8 cellular contexts compared by ENCODE assay signal in genomic region chr13:113209336-113209879, GRCh38. TPM values are rescaled to one million over a fixed set of nuclear protein-coding genes. Genes with fewer than 3 reads are reported as not detected.
A peak's percentile ranks its signal among the peaks of the same experiment; 100 is the strongest.
DNase-seq lines count a peak whose midpoint lies in the region; ATAC-seq and TF ChIP-seq lines count a peak whose summit lies in the region.

CUL4A (plus strand) TSS chr13:113209613; CDS start chr13:113209628, 15 bp downstream.

- in situ Hi-C loops in Panc1 (cut with HindIII; ENCODE audit: low pct_unique_long_range_greater_than_20kb, low sequenced_read_pairs) = no loop called here

- ATAC-seq in GM19438 (IDR thresholded peaks at IDR 0.05; ENCODE audit: low read depth, unreplicated experiment) = peak; percentile 42
- peak; percentile 17 for ATAC-seq in HG03565 (IDR thresholded peaks at IDR 0.05; ENCODE audit: unreplicated experiment)
- ATAC-seq in Panc1 = peak; percentile 86

- H3K9me2 ChIP-seq in neural cell (ENCODE audit: insufficient read depth, low read length) = no peaks in the 10 kb centered on the region

- H3K27me3 Mint-ChIP-seq in Caco-2 (ENCODE audit: insufficient read depth, unreplicated experiment) = no peaks in the 10 kb centered on the region

- H3K4me3 ChIP-seq in Caco-2 (ENCODE audit: low read depth, low read length) (peak within 1 kb of the TSS; percentile 89), Panc1 (ENCODE audit: low read depth in 2 of 2, low read length in 2 of 2) (peak within 1 kb of the TSS; percentile 82 to 88), fibroblast of villous mesenchyme (ENCODE audit: low read depth, low read length) (peak within 1 kb of the TSS; percentile 86), neural cell (ENCODE audit: low read length) (peak within 1 kb of the TSS; percentile 98), stomach smooth muscle (ENCODE audit: low read length in 2 of 2) (peak within 1 kb of the TSS; percentile 96)

- H3K9me3 ChIP-seq in Caco-2 (no peaks in the 10 kb centered on the region), Panc1 (ENCODE audit: control insufficient read depth, insufficient read depth, low read depth, low read length) (no peaks in the 10 kb centered on the region), neural cell (ENCODE audit: low read length) (no peaks in the 10 kb centered on the region), stomach smooth muscle (ENCODE audit: control insufficient read depth in 2 of 2, low read length in 2 of 2) (no peaks in the 10 kb centered on the region)

- H3F3A ChIP-seq in neural cell (ENCODE audit: insufficient read depth, low read length, poor library complexity, severe bottlenecking) = no peaks in the 10 kb centered on the region

- POLR2A ChIA-PET in Caco-2 (lab: Charles Lee) = interaction anchor here (0.5 to 1.9 kb wide), 10 partner anchors 9 to 304 kb away, joined by 3 to 14 read pairs (median 4); no protein-coding TSS in a partner anchor
- POLR2A ChIA-PET in Panc1 (lab: Charles Lee) = no interaction called here

- peak within 1 kb of the TSS; percentile 91 for H3K4me2 ChIP-seq in neural cell (ENCODE audit: low read length)

- DNase-seq in Caco-2 = peak; percentile 87 to 90
- DNase-seq in Panc1 (ENCODE audit: low read depth, low spot score) = no peak
- peak; percentile 90 for DNase-seq in activated effector memory CD4-positive, alpha-beta T cell treated with anti-CD3 and anti-CD28 coated beads, Interleukin-2, amount 50 U/mL, for 16 hours
- peak; percentile 72 for DNase-seq in fibroblast of villous mesenchyme (ENCODE audit: low read depth)

- no peak for TF ChIP-seq RAD21 in neural cell (conservative IDR thresholded peaks at IDR 0.05)

- H3K9ac ChIP-seq in neural cell (ENCODE audit: low read length) = peak within 1 kb of the TSS; percentile 98
- peak within 1 kb of the TSS; percentile 88 to 90 for H3K9ac ChIP-seq in stomach smooth muscle (ENCODE audit: low read length in 2 of 2)

- H3K27ac Mint-ChIP-seq in Caco-2 (ENCODE audit: unreplicated experiment) = peak within 1 kb of the TSS; percentile 73

- peak within 1 kb of the TSS; percentile 84 for H3K27ac ChIP-seq in Panc1 (ENCODE audit: low read length)
- peak within 1 kb of the TSS; percentile 98 for H3K27ac ChIP-seq in neural cell (ENCODE audit: low read length)
- H3K27ac ChIP-seq in stomach smooth muscle (ENCODE audit: low read length) = peak within 1 kb of the TSS; percentile 94

- peak within 1 kb of the TSS; percentile 82 for H2AFZ ChIP-seq in neural cell (ENCODE audit: low read depth, low read length)

- H3K4me1 Mint-ChIP-seq in Caco-2 (ENCODE audit: low read depth, unreplicated experiment) = peaks cover 23% of the 10 kb centered on the region

- no peaks in the 10 kb centered on the region for H3K9me3 Mint-ChIP-seq in Caco-2 (ENCODE audit: unreplicated experiment)

- H4K20me1 ChIP-seq in neural cell (ENCODE audit: insufficient read depth) = no peaks in the 10 kb centered on the region

- H3K4me1 ChIP-seq in Caco-2 (peaks cover 4% of the 10 kb centered on the region; the same call in 1 of the 2 replicates), Panc1 (ENCODE audit: control insufficient read depth, insufficient read depth, low read length) (peaks cover 19% of the 10 kb centered on the region; the same call in 1 of the 2 replicates), stomach smooth muscle (ENCODE audit: control insufficient read depth, insufficient read depth, low read length) (peaks cover 38% of the 10 kb centered on the region)

- peaks cover 75% of the 10 kb centered on the region for H3K79me2 ChIP-seq in neural cell (replicated peaks; ENCODE audit: insufficient read depth, low read length)

- TF ChIP-seq EP300 in neural cell (conservative IDR thresholded peaks at IDR 0.05; ENCODE audit: poor library complexity, severe bottlenecking) = no peak

- CTCF ChIA-PET in Caco-2 (lab: Charles Lee) (no interaction called here), Panc1 (lab: Charles Lee) (no interaction called here)

- no TSS peak for BruUV-seq in Caco-2 (replicated peaks; lab: Mats Ljungman, UMichigan)
- no TSS peak for BruUV-seq in Panc1 (replicated peaks; lab: Mats Ljungman, UMichigan)

- H3K36me3 ChIP-seq in Caco-2 (ENCODE audit: control insufficient read depth, insufficient read depth, low read length) (peaks cover 9% of the 10 kb centered on the region; the same call in 1 of the 2 replicates), Panc1 (ENCODE audit: control insufficient read depth, insufficient read depth, low read length) (peaks cover 4% of the 10 kb centered on the region), neural cell (ENCODE audit: insufficient read depth, low read length) (no peaks in the 10 kb centered on the region), stomach smooth muscle (ENCODE audit: control insufficient read depth in 2 of 2, insufficient read depth in 2 of 2, low read length in 2 of 2) (peaks cover 3 to 6% of the 10 kb centered on the region in 2 donors)

- no peak for TF ChIP-seq CTCF in Caco-2 (IDR thresholded peaks at IDR 0.05; ENCODE audit: insufficient read depth in 1 of 2, low read depth in 1 of 2, low read length in 1 of 2, severe bottlenecking in 1 of 2, unreplicated experiment in 1 of 2)
- TF ChIP-seq CTCF in Panc1 (IDR thresholded peaks at IDR 0.05) = no peak
- no peak for TF ChIP-seq CTCF in fibroblast of villous mesenchyme (IDR thresholded peaks at IDR 0.05; ENCODE audit: insufficient read depth, low read depth, low read length)
- no peak for TF ChIP-seq CTCF in neural cell (IDR thresholded peaks at IDR 0.05; ENCODE audit: poor library complexity, severe bottlenecking)

- H3K4me3 Mint-ChIP-seq in Caco-2 (ENCODE audit: unreplicated experiment) = peak within 1 kb of the TSS; percentile 76

- intact Hi-C loops in Caco-2 (cut with micrococcal nuclease; ENCODE audit: unreplicated experiment) (loop anchor here (10.0 kb wide), 2 partner anchors 175 to 265 kb away; no protein-coding TSS in a partner anchor), Panc1 (cut with micrococcal nuclease; ENCODE audit: unreplicated experiment) (no loop called here)

- peaks cover 49% of the 10 kb centered on the region for H3K36me3 Mint-ChIP-seq in Caco-2 (ENCODE audit: insufficient read depth, unreplicated experiment)

- H3K27me3 ChIP-seq in Caco-2 (replicated peaks; ENCODE audit: control insufficient read depth, insufficient read depth, low read length) (no peaks in the 10 kb centered on the region), Panc1 (ENCODE audit: control insufficient read depth, insufficient read depth, low read length) (no peaks in the 10 kb centered on the region), neural cell (ENCODE audit: insufficient read depth, low read depth, low read length) (no peaks in the 10 kb centered on the region), stomach smooth muscle (ENCODE audit: control insufficient read depth in 1 of 2, insufficient read depth in 2 of 2, low read length in 2 of 2) (no peaks in the 10 kb centered on the region)

TF ChIP-seq in neural cell, 6 proteins besides CTCF, POLR2A, EP300 and RAD21:
- TF ChIP-seq EZH2 (IDR thresholded peaks at IDR 0.05; ENCODE audit: borderline replicate concordance, insufficient read depth, low read length, poor library complexity, severe bottlenecking) (no peak), REST (IDR thresholded peaks at IDR 0.05; ENCODE audit: borderline replicate concordance) (no peak), MXI1 (conservative IDR thresholded peaks at IDR 0.05; ENCODE audit: poor library complexity, severe bottlenecking) (no peak), SMC3 (conservative IDR thresholded peaks at IDR 0.05; ENCODE audit: poor library complexity) (no peak), POLR2AphosphoS5 (IDR thresholded peaks at IDR 0.05) (no peak)

RNA-seq across cellular contexts. Expression of gene CUL4A, which starts in this region (rescaled TPM):
- total RNA-seq in Caco-2 (2022) (123 and 125 TPM in 2 replicates), Panc1 (2021; ENCODE audit: unreplicated experiment) (80.8 TPM), fibroblast of villous mesenchyme (114 and 132 TPM in 2 replicates)
- polyA plus RNA-seq in Panc1 (2012; ENCODE audit: insufficient read length) = 52.9 TPM
- 69.9 and 85.1 TPM in 2 replicates for polyA plus RNA-seq in neural cell
- 58.4 and 66.8 TPM in 2 replicates for polyA minus RNA-seq in neural cell

Comparison
In these comparisons a context has a peak if more than half of its experiments do, and no peak if none do; other contexts are left out.
1. ATAC-seq: peak in every context shown above with its lines; median percentile 86 in Panc1; 42 in GM19438; 17 in HG03565.